Comparison of ENCODE assay signal across 11 cellular contexts in genomic region chr2:189232759-189233406, GRCh38. TPM values are rescaled to one million over a fixed set of nuclear protein-coding genes. Genes with fewer than 3 reads are reported as not detected.
DNase-seq lines count a peak whose midpoint lies in the region; ATAC-seq and TF ChIP-seq lines count a peak whose summit lies in the region.
"Had no signal": no experiment of that assay in that cellular context is flagged by ENCODE, and none has a peak within 500 bp of the region (broad histone marks: within the 10 kb centered on the region; RNA-seq: fewer than 3 reads in every experiment).

No MANE protein-coding gene starts in this region.

- H3K9me3 ChIP-seq in ascending aorta: no peaks in the 10 kb centered on the region

- no peaks in the 10 kb centered on the region for H3K36me3 ChIP-seq in ascending aorta

- H3K4me3 Mint-ChIP-seq in activated naive CD4-positive, alpha-beta T cell treated with anti-CD3 and anti-CD28 coated beads, Interleukin-2, amount 50 U/mL, for 24 hours: no peak overlapping the region
- no peak overlapping the region for H3K4me3 Mint-ChIP-seq in stimulated activated naive CD8-positive, alpha-beta T cell treated with anti-CD3 and anti-CD28 coated beads, Interleukin-15, Interleukin-2, amounts not matched to agents 100 ng/mL and 50 ng/mL, for 24 hours
- H3K4me3 Mint-ChIP-seq: IgD-negative memory B cell had no signal

- no peak overlapping the region for H3K27ac ChIP-seq in ascending aorta

- TF ChIP-seq CTCF in ascending aorta (IDR thresholded peaks at IDR 0.05): no peak

- H3K27me3 ChIP-seq in ascending aorta: no peaks in the 10 kb centered on the region

- peak overlapping the region; percentile 46 for H3K27ac Mint-ChIP-seq in activated naive CD4-positive, alpha-beta T cell treated with anti-CD3 and anti-CD28 coated beads, Interleukin-2, amount 50 U/mL, for 24 hours
- peak overlapping the region; percentile 56 for H3K27ac Mint-ChIP-seq in stimulated activated naive CD8-positive, alpha-beta T cell treated with anti-CD3 and anti-CD28 coated beads, Interleukin-15, Interleukin-2, amounts not matched to agents 100 ng/mL and 50 ng/mL, for 24 hours
- H3K27ac Mint-ChIP-seq: IgD-negative memory B cell had no signal

- ATAC-seq in HG02610 (IDR thresholded peaks at IDR 0.05; ENCODE audit: unreplicated experiment): peak; percentile 91
- ATAC-seq in HG03469 (IDR thresholded peaks at IDR 0.05; ENCODE audit: unreplicated experiment): peak; percentile 78
- no peak for ATAC-seq in Right ventricle myocardium superior (ENCODE audit: poor library complexity)

- no peak for DNase-seq in activated naive CD4-positive, alpha-beta T cell (lab: John Stamatoyannopoulos, UW)
- DNase-seq in ascending aorta (ENCODE audit: low spot score in 2 of 2): no peak
- no peak for DNase-seq in Right ventricle myocardium superior
- DNase-seq in AG08395 (ENCODE audit: low spot score): no peak
- DNase-seq: kidney glomerular epithelial cell, occipital lobe had no signal

- no peaks in the 10 kb centered on the region for H3K27me3 Mint-ChIP-seq in activated naive CD4-positive, alpha-beta T cell treated with anti-CD3 and anti-CD28 coated beads, Interleukin-2, amount 50 U/mL, for 24 hours
- no peaks in the 10 kb centered on the region for H3K27me3 Mint-ChIP-seq in stimulated activated naive CD8-positive, alpha-beta T cell treated with anti-CD3 and anti-CD28 coated beads, Interleukin-15, Interleukin-2, amounts not matched to agents 100 ng/mL and 50 ng/mL, for 24 hours
- H3K27me3 Mint-ChIP-seq: IgD-negative memory B cell had no signal

- H3K36me3 Mint-ChIP-seq in activated naive CD4-positive, alpha-beta T cell treated with anti-CD3 and anti-CD28 coated beads, Interleukin-2, amount 50 U/mL, for 24 hours: no peaks in the 10 kb centered on the region
- H3K36me3 Mint-ChIP-seq in stimulated activated naive CD8-positive, alpha-beta T cell treated with anti-CD3 and anti-CD28 coated beads, Interleukin-15, Interleukin-2, amounts not matched to agents 100 ng/mL and 50 ng/mL, for 24 hours (ENCODE audit: low read depth): no peaks in the 10 kb centered on the region
- H3K36me3 Mint-ChIP-seq: IgD-negative memory B cell had no signal

- intact Hi-C loops in ascending aorta (cut with DNase I) (no loop called here), Right ventricle myocardium superior (cut with DNase I) (no loop called here)

- H3K4me1 ChIP-seq in ascending aorta: no peaks in the 10 kb centered on the region

- no peak overlapping the region for H3K4me3 ChIP-seq in ascending aorta

- H3K4me1 Mint-ChIP-seq in activated naive CD4-positive, alpha-beta T cell treated with anti-CD3 and anti-CD28 coated beads, Interleukin-2, amount 50 U/mL, for 24 hours: peaks cover 35% of the 10 kb centered on the region
- H3K4me1 Mint-ChIP-seq in stimulated activated naive CD8-positive, alpha-beta T cell treated with anti-CD3 and anti-CD28 coated beads, Interleukin-15, Interleukin-2, amounts not matched to agents 100 ng/mL and 50 ng/mL, for 24 hours (ENCODE audit: low read depth): peaks cover 30% of the 10 kb centered on the region

- no peaks in the 10 kb centered on the region for H3K9me3 Mint-ChIP-seq in activated naive CD4-positive, alpha-beta T cell treated with anti-CD3 and anti-CD28 coated beads, Interleukin-2, amount 50 U/mL, for 24 hours
- H3K9me3 Mint-ChIP-seq in stimulated activated naive CD8-positive, alpha-beta T cell treated with anti-CD3 and anti-CD28 coated beads, Interleukin-15, Interleukin-2, amounts not matched to agents 100 ng/mL and 50 ng/mL, for 24 hours: no peaks in the 10 kb centered on the region
- H3K9me3 Mint-ChIP-seq: IgD-negative memory B cell had no signal

RNA-seq across cellular contexts. Expression of gene COL5A2, which starts 53.3 kb away (rescaled TPM):
- total RNA-seq in ascending aorta (64.2 TPM), Right ventricle myocardium superior (6.8 TPM)
